1 cellular context compared by ENCODE assay signal in genomic region chr19:10390652-10391286, GRCh38.
TF ChIP-seq lines count a peak whose summit lies in the region.

No MANE protein-coding gene starts in this region.

TF ChIP-seq in WTC11, 78 proteins besides CTCF, POLR2A, EP300 and RAD21 (continued from another document):
- TF ChIP-seq AFF4 (CRISPR knock-in tag; IDR thresholded peaks at IDR 0.05; ENCODE audit: borderline replicate concordance) = no peak
- TF ChIP-seq ZNF532 (CRISPR knock-in tag; IDR thresholded peaks at IDR 0.05; ENCODE audit: borderline replicate concordance) = no peak
- TF ChIP-seq ZNF423 (CRISPR knock-in tag; IDR thresholded peaks at IDR 0.05) = no peak
- TF ChIP-seq TEAD4 (CRISPR knock-in tag; IDR thresholded peaks at IDR 0.05) = no peak
- TF ChIP-seq IRF1 (CRISPR knock-in tag; IDR thresholded peaks at IDR 0.05) = no peak
- no peak for TF ChIP-seq FOXK1 (CRISPR knock-in tag; IDR thresholded peaks at IDR 0.05)
- TF ChIP-seq TEAD1 (CRISPR knock-in tag; IDR thresholded peaks at IDR 0.05) = no peak
- TF ChIP-seq GRHL2 (CRISPR knock-in tag; IDR thresholded peaks at IDR 0.05; ENCODE audit: insufficient replicate concordance, severe bottlenecking) = no peak
